9 cellular contexts compared by ENCODE assay signal in genomic region chrX:1394731-1395501, GRCh38. TPM values are rescaled to one million over a fixed set of nuclear protein-coding genes. Genes with fewer than 3 reads are reported as not detected.
DNase-seq lines count a peak whose midpoint lies in the region; FAIRE-seq and TF ChIP-seq lines count a peak whose summit lies in the region.
"Had no signal": no experiment of that assay in that cellular context is flagged by ENCODE, and none has a peak within 500 bp of the region (broad histone marks: within the 10 kb centered on the region; RNA-seq: fewer than 3 reads in every experiment).

No MANE protein-coding gene starts in this region.

- H3K4me1 ChIP-seq in BLaER1 treated with 17β-estradiol and CSF1 and Interleukin-3, amounts not matched to agents 10 nM and 100 nM, result peaks cover 35 to 52% (median 49%) of the 10 kb centered on the region in 10 experiments

- POLR2A ChIA-PET in RWPE1 (lab: Yijun Ruan, JAX; ENCODE audit: low non-redundant PET), result no interaction called here

- no peak for FAIRE-seq in GM12891 (lab: Jason Lieb, UNC)

- DNase-seq in RWPE1 (ENCODE audit: low spot score), result no peak
- no peak for DNase-seq in endothelial cell (ENCODE audit: low spot score)
- no peak for DNase-seq in GM12891 (ENCODE audit: insufficient read length, low spot score)
- no peak for DNase-seq in substantia nigra (lab: John Stamatoyannopoulos, UW)
- no peak for DNase-seq in COLO829 (ENCODE audit: low spot score)
- DNase-seq in anterior cingulate cortex (lab: John Stamatoyannopoulos, UW), result no peak

- TF ChIP-seq RAD21 in neural cell (conservative IDR thresholded peaks at IDR 0.05), result no peak

- H3K36me3 Mint-ChIP-seq in endothelial cell (ENCODE audit: low read depth, unreplicated experiment), result peaks cover 29% of the 10 kb centered on the region

- CTCF ChIA-PET in RWPE1 (lab: Yijun Ruan, JAX), result no interaction called here

- no peaks in the 10 kb centered on the region for H3K9me3 Mint-ChIP-seq in endothelial cell (ENCODE audit: unreplicated experiment)

- TF ChIP-seq CTCF in RWPE1 (conservative IDR thresholded peaks at IDR 0.05; ENCODE audit: low read depth) (no peak), endothelial cell (IDR thresholded peaks at IDR 0.05; ENCODE audit: unreplicated experiment) (no peak), neural cell (IDR thresholded peaks at IDR 0.05; ENCODE audit: poor library complexity, severe bottlenecking) (no peak)

- H3K9me2 ChIP-seq in neural cell (ENCODE audit: insufficient read depth, low read length), result no peaks in the 10 kb centered on the region

- H3K4me3 ChIP-seq in BLaER1 treated with 17β-estradiol and CSF1 and Interleukin-3, amounts not matched to agents 10 nM and 100 nM, result 0 out of 20 replicates have a peak overlapping the region, but pooled peaks of 3 of the 10 experiments have one; percentile 11 to 88 (median 12)
- H3K4me3 ChIP-seq in neural cell (ENCODE audit: low read length), result peak overlapping the region; percentile 28
- H3K4me3 ChIP-seq: heart right ventricle had no signal

- no peak for TF ChIP-seq EP300 in neural cell (conservative IDR thresholded peaks at IDR 0.05; ENCODE audit: poor library complexity, severe bottlenecking)

- H3K9ac ChIP-seq in BLaER1 treated with 17β-estradiol and CSF1 and Interleukin-3, amounts not matched to agents 10 nM and 100 nM, result peak overlapping the region in 10 of 11 experiments; percentile 21 to 100 (median 60); a peak in 16 of 22 replicates
- peak overlapping the region; percentile 9 for H3K9ac ChIP-seq in neural cell (ENCODE audit: low read length)

- peaks cover 19% of the 10 kb centered on the region for H3K4me1 Mint-ChIP-seq in endothelial cell (ENCODE audit: unreplicated experiment)

- H3K79me2 ChIP-seq in neural cell (replicated peaks; ENCODE audit: insufficient read depth, low read length), result peaks cover 32% of the 10 kb centered on the region

- H3K4me2 ChIP-seq in BLaER1 treated with 17β-estradiol and CSF1 and Interleukin-3, amounts not matched to agents 10 nM and 100 nM, result peak overlapping the region; percentile 34 to 87 (median 81); a peak in 21 of 22 replicates
- no peak overlapping the region for H3K4me2 ChIP-seq in neural cell (ENCODE audit: low read length)

- no peak overlapping the region for H3K27ac Mint-ChIP-seq in endothelial cell (ENCODE audit: unreplicated experiment)

- peak overlapping the region; percentile 73 for H3K4me3 Mint-ChIP-seq in endothelial cell (ENCODE audit: unreplicated experiment)

- peak overlapping the region in 7 of 11 experiments; percentile 20 to 57 (median 44); a peak in 12 of 22 replicates for H3K27ac ChIP-seq in BLaER1 treated with 17β-estradiol and CSF1 and Interleukin-3, amounts not matched to agents 10 nM and 100 nM
- peak overlapping the region; percentile 39 for H3K27ac ChIP-seq in RWPE1
- no peak overlapping the region for H3K27ac ChIP-seq in neural cell (ENCODE audit: low read length)
- no peak overlapping the region for H3K27ac ChIP-seq in substantia nigra (ENCODE audit: low read depth, low read length, poor library complexity, severe bottlenecking)

- H3K9me3 ChIP-seq in BLaER1 treated with 17β-estradiol and CSF1 and Interleukin-3, amounts not matched to agents 10 nM and 100 nM (replicated peaks in 1 of 11), result no peaks in the 10 kb centered on the region; a peak in 1 of 22 replicates
- no peaks in the 10 kb centered on the region for H3K9me3 ChIP-seq in neural cell (ENCODE audit: low read length)
- H3K9me3 ChIP-seq: heart right ventricle had no signal

- H3K36me3 ChIP-seq in BLaER1 treated with 17β-estradiol and CSF1 and Interleukin-3, amounts not matched to agents 10 nM and 100 nM, result peaks cover 39 to 68% (median 63%) of the 10 kb centered on the region in 11 experiments
- no peaks in the 10 kb centered on the region for H3K36me3 ChIP-seq in neural cell (ENCODE audit: insufficient read depth, low read length)

- H3K27me3 ChIP-seq in BLaER1 treated with 17β-estradiol and CSF1 and Interleukin-3, amounts not matched to agents 10 nM and 100 nM, result no peaks in the 10 kb centered on the region
- no peaks in the 10 kb centered on the region for H3K27me3 ChIP-seq in neural cell (ENCODE audit: insufficient read depth, low read depth, low read length)
- H3K27me3 ChIP-seq: heart right ventricle had no signal

- H3F3A ChIP-seq in neural cell (ENCODE audit: insufficient read depth, low read length, poor library complexity, severe bottlenecking), result no peaks in the 10 kb centered on the region

- no peak overlapping the region for H2AFZ ChIP-seq in neural cell (ENCODE audit: low read depth, low read length)

- peaks cover 20 to 71% (median 37%) of the 10 kb centered on the region in 11 experiments for H4K20me1 ChIP-seq in BLaER1 treated with 17β-estradiol and CSF1 and Interleukin-3, amounts not matched to agents 10 nM and 100 nM
- no peaks in the 10 kb centered on the region for H4K20me1 ChIP-seq in neural cell (ENCODE audit: insufficient read depth)

- peaks cover 23% of the 10 kb centered on the region for H3K27me3 Mint-ChIP-seq in endothelial cell (ENCODE audit: unreplicated experiment)

- no peak for TF ChIP-seq POLR2A in GM12891 (IDR thresholded peaks at IDR 0.05; ENCODE audit: low read depth, low read length)

TF ChIP-seq in neural cell, 6 proteins besides CTCF, POLR2A, EP300 and RAD21 (continues in another document):
- TF ChIP-seq SMC3 (conservative IDR thresholded peaks at IDR 0.05; ENCODE audit: poor library complexity) (no peak), REST (IDR thresholded peaks at IDR 0.05; ENCODE audit: borderline replicate concordance) (no peak), EZH2 (IDR thresholded peaks at IDR 0.05; ENCODE audit: borderline replicate concordance, insufficient read depth, low read length, poor library complexity, severe bottlenecking) (no peak), POLR2AphosphoS5 (IDR thresholded peaks at IDR 0.05) (no peak)

TF ChIP-seq in GM12891, 5 proteins besides CTCF, POLR2A, EP300 and RAD21:
- TF ChIP-seq TAF1 (IDR thresholded peaks at IDR 0.05; ENCODE audit: low read depth, low read length), result no peak
- TF ChIP-seq PAX5 (IDR thresholded peaks at IDR 0.05; ENCODE audit: insufficient read depth, low read length, severe bottlenecking), result no peak
- no peak for TF ChIP-seq POLR2AphosphoS5 (IDR thresholded peaks at IDR 0.05; ENCODE audit: low read depth, low read length)
- TF ChIP-seq POU2F2 (IDR thresholded peaks at IDR 0.05; ENCODE audit: low read depth, low read length), result no peak
- TF ChIP-seq SPI1 (IDR thresholded peaks at IDR 0.05; ENCODE audit: low read depth, low read length), result no peak
TF ChIP-seq in GM12891: peak in this region for 0.

RNA-seq across cellular contexts. Expression of gene SLC25A6, which starts 3.0 kb away (rescaled TPM):
- total RNA-seq in endothelial cell (ENCODE audit: unreplicated experiment), result 488 TPM
- 180 and 184 TPM in 2 replicates for polyA plus RNA-seq in neural cell
- polyA minus RNA-seq in neural cell, result 169 and 183 TPM in 2 replicates
- 741 TPM for polyA plus RNA-seq in GM12891 (2012; ENCODE audit: low read depth, missing spikeins)

RNA-seq across cellular contexts. Expression of gene ASMTL, which starts 57.8 kb away (rescaled TPM):
- 25.8 TPM for total RNA-seq in endothelial cell (ENCODE audit: unreplicated experiment)
- polyA plus RNA-seq in neural cell, result 21.5 and 25.9 TPM in 2 replicates
- 18.9 and 19.5 TPM in 2 replicates for polyA minus RNA-seq in neural cell
- polyA plus RNA-seq in GM12891 (2012; ENCODE audit: low read depth, missing spikeins), result 59.7 TPM

RNA-seq across cellular contexts. Expression of gene IL3RA, which starts 58.3 kb away (rescaled TPM):
- total RNA-seq in endothelial cell (ENCODE audit: unreplicated experiment), result 0.97 TPM
- polyA plus RNA-seq in neural cell, result not detected in 2 replicates
- not detected in 2 replicates for polyA minus RNA-seq in neural cell
- polyA plus RNA-seq in GM12891 (2012; ENCODE audit: low read depth, missing spikeins), result 14.9 TPM

Comparison
In these comparisons a context has a peak if more than half of its experiments do, and no peak if none do; other contexts are left out.
1. H3K27ac ChIP-seq: peak in BLaER1 treated with 17β-estradiol and CSF1 and Interleukin-3, amounts not matched to agents 10 nM and 100 nM (7 of 11) and RWPE1 (single experiment); none in neural cell (single experiment) and substantia nigra (single experiment).